ENCODE assay signal across 11 cellular contexts in genomic region chr1:17143760-17144159, GRCh38.
"Had no signal": no experiment of that assay in that cellular context is flagged by ENCODE, and none has a peak within 500 bp of the region (broad histone marks: within the 10 kb centered on the region; RNA-seq: fewer than 3 reads in every experiment).

No MANE protein-coding gene starts in this region.

- H3K9me3 ChIP-seq: HAP-1 had no signal

- H3K4me1 ChIP-seq: HAP-1 had no signal

- ATAC-seq: GM23338, HCT116 had no signal

- H3K27ac ChIP-seq: GM23248 had no signal

- H3K27ac Mint-ChIP-seq: GM23338, H9, HFFc6 had no signal

- FAIRE-seq: H1, H54 had no signal

- H3K4me3 Mint-ChIP-seq: GM23338, H9, HFFc6 had no signal

- H3K4me2 ChIP-seq: GM23338 had no signal

- H3K36me3 ChIP-seq: HAP-1 had no signal

- H3K9me3 Mint-ChIP-seq: GM23338, H9, HFFc6 had no signal

- H3K9ac ChIP-seq: GM23248 had no signal

- H2AFZ ChIP-seq: GM23248, GM23338 had no signal

- H3K4me1 Mint-ChIP-seq: GM23338 had no signal

- DNase-seq: GM23248, GOT3, H7, H9, HCEC 1CT, HFFc6 had no signal

- H3K4me3 ChIP-seq: GM23248, GM23338, HAP-1 had no signal
